26 cellular contexts compared by ENCODE assay signal in the genomic region with DNA sequence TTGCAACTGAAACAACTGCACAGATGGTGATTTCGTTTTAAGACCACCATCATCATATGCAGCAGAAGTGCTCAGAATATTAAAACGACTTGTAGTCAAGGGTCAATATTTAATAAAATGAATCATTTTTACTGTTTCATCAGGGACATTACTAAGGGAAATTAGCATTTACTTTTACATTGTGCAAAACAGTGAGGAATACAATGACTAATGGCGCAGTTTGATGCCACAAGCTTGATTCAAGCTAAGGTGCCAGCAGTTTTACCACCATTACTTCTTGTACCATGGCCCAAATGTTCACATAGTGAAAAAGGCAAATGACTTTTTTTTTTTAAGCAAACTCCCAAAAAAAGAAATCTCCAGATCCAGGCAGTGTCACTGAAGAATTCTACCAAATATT.
"Had no signal": no experiment of that assay in that cellular context is flagged by ENCODE, and none has a peak within 500 bp of the region (broad histone marks: within the 10 kb centered on the region; RNA-seq: fewer than 3 reads in every experiment).

No MANE protein-coding gene starts in this region.

- H3K27me3 ChIP-seq: pancreas, stomach, testis, thyroid gland, transverse colon, upper lobe of left lung, vagina had no signal

- DNase-seq: islet precursor cell; left ventricle myocardium inferior; midbrain; mucosa of descending colon; naive thymus-derived CD4-positive, alpha-beta T cell; pancreas; posterior cingulate gyrus; retina; right cardiac atrium; stimulated activated CD4-positive, alpha-beta T cell treated with anti-CD3 and anti-CD28 coated beads, Interleukin-12 subunit alpha, Interleukin-12 subunit beta, amount 100 ng/mL, for 4 hours; stimulated activated CD4-positive, alpha-beta T cell treated with anti-CD3 and anti-CD28 coated beads, Interleukin-15, amount 100 ng/mL, for 24 hours; stimulated activated CD4-positive, alpha-beta T cell treated with anti-CD3 and anti-CD28 coated beads, Interleukin-2, amount 100 ng/mL, for 24 hours; stimulated activated CD4-positive, alpha-beta T cell treated with anti-CD3 and anti-CD28 coated beads, Interleukin-4, amount 100 ng/mL, for 1 hour; stimulated activated naive B cell treated with anti-CD40 and anti-IgM and Interleukin-4, amounts not matched to agents 10 μg/mL and 1 μg/mL and 100 μg/mL, for 72 hours; stimulated activated naive CD8-positive, alpha-beta T cell treated with anti-CD3 and anti-CD28 coated beads, Interleukin-15, Interleukin-2, amounts not matched to agents 100 U/mL and 50 U/mL, for 24 hours; stomach; testis; thyroid gland; transverse colon; upper lobe of left lung had no signal

- H3K9me3 ChIP-seq: left ventricle myocardium inferior, mucosa of descending colon, pancreas, prostate gland, testis, thyroid gland, transverse colon, upper lobe of left lung, vagina had no signal

- H3K36me3 ChIP-seq: left ventricle myocardium inferior, pancreas, prostate gland, stomach, thyroid gland, transverse colon, upper lobe of left lung, vagina had no signal

- H3K4me3 ChIP-seq: left ventricle myocardium inferior, lung, mucosa of descending colon, pancreas, prostate gland, skin epidermis, stomach, testis, thyroid gland, transverse colon, upper lobe of left lung, vagina had no signal

- H3K4me1 ChIP-seq: pancreas, prostate gland, stomach, testis, thyroid gland, transverse colon, vagina had no signal

- H3K27ac ChIP-seq: left ventricle myocardium inferior, pancreas, prostate gland, skin epidermis, stomach, testis, thyroid gland, transverse colon, upper lobe of left lung, vagina had no signal

- ATAC-seq: mucosa of descending colon; naive thymus-derived CD4-positive, alpha-beta T cell; natural killer cell treated with Interleukin-12 subunit alpha and Interleukin-12 subunit beta and Interleukin-15 and Interleukin-18, amount 100 ng/mL, for 72 hours; sciatic nerve; stimulated activated naive B cell treated with anti-CD40 and anti-IgM and Interleukin-4, amounts not matched to agents 10 μg/mL and 1 μg/mL and 100 μg/mL, for 72 hours; stimulated activated naive CD8-positive, alpha-beta T cell treated with anti-CD3 and anti-CD28 coated beads, Interleukin-15, Interleukin-2, amounts not matched to agents 100 U/mL and 50 U/mL, for 24 hours had no signal

- FAIRE-seq: pancreas had no signal
